Comparison of ENCODE assay signal across 29 cellular contexts in genomic region chr17:19348081-19348650, GRCh38. TPM values are rescaled to one million over a fixed set of nuclear protein-coding genes. Genes with fewer than 3 reads are reported as not detected.
DNase-seq lines count a peak whose midpoint lies in the region; ATAC-seq and TF ChIP-seq lines count a peak whose summit lies in the region.
"Had no signal": no experiment of that assay in that cellular context is flagged by ENCODE, and none has a peak within 500 bp of the region (broad histone marks: within the 10 kb centered on the region; RNA-seq: fewer than 3 reads in every experiment).

No MANE protein-coding gene starts in this region.

- no peak overlapping the region for H3K27ac ChIP-seq in left ventricle myocardium inferior (replicated peaks)
- peak overlapping the region in 39 of 59 donors; percentile 29 to 94 (median 82) for H3K27ac ChIP-seq in dorsolateral prefrontal cortex
- no peak overlapping the region for H3K27ac ChIP-seq in neuronal stem cell (replicated peaks; ENCODE audit: low read length)
- H3K27ac ChIP-seq in stomach = peak overlapping the region in 2 of 5 donors; percentile 79 to 81
- H3K27ac ChIP-seq: cardiac muscle cell, upper lobe of left lung had no signal

- H3K27ac Mint-ChIP-seq in glutamatergic neuron (ENCODE audit: unreplicated experiment) = no peak overlapping the region
- H3K27ac Mint-ChIP-seq: activated CD8-positive, alpha-beta T cell treated with anti-CD3 and anti-CD28 coated beads, Interleukin-2, amount 10 ng/mL, durations not matched to agents 7 days and 5 days; IgD-negative memory B cell; stimulated activated naive CD8-positive, alpha-beta T cell treated with anti-CD3 and anti-CD28 coated beads, Interleukin-15, amount 100 ng/mL, for 72 hours had no signal

- H2BK12ac ChIP-seq in neuronal stem cell (ENCODE audit: low read length) = no peak overlapping the region

- H3K4me1 ChIP-seq in left ventricle myocardium inferior (peaks cover 46% of the 10 kb centered on the region), neuronal stem cell (ENCODE audit: control insufficient read depth in 2 of 2, insufficient read depth in 1 of 2, low read depth in 1 of 2, low read length in 2 of 2) (peaks cover 5 to 11% of the 10 kb centered on the region in 2 donors), stomach (peaks cover 19 to 41% (median 35%) of the 10 kb centered on the region in 4 donors)

- H2BK120ac ChIP-seq in neuronal stem cell (ENCODE audit: low read depth, low read length) = no peak overlapping the region

- no peaks in the 10 kb centered on the region for H3K27me3 ChIP-seq in left ventricle myocardium inferior (ENCODE audit: low read depth)
- no peaks in the 10 kb centered on the region for H3K27me3 ChIP-seq in dorsolateral prefrontal cortex
- no peaks in the 10 kb centered on the region for H3K27me3 ChIP-seq in neuronal stem cell (ENCODE audit: control insufficient read depth in 3 of 3, insufficient read depth in 3 of 3, low read depth in 1 of 3, low read length in 3 of 3)
- no peaks in the 10 kb centered on the region for H3K27me3 ChIP-seq in stomach
- H3K27me3 ChIP-seq: cardiac muscle cell, upper lobe of left lung had no signal

- H3K4me3 Mint-ChIP-seq in glutamatergic neuron (ENCODE audit: unreplicated experiment) = no peak overlapping the region
- H3K4me3 Mint-ChIP-seq: activated CD8-positive, alpha-beta T cell treated with anti-CD3 and anti-CD28 coated beads, Interleukin-2, amount 10 ng/mL, durations not matched to agents 7 days and 5 days; activated naive CD4-positive, alpha-beta T cell treated with anti-CD3 and anti-CD28 coated beads, Interleukin-2, amount 10 ng/mL, durations not matched to agents 7 days and 5 days; IgD-negative memory B cell; stimulated activated naive CD8-positive, alpha-beta T cell treated with anti-CD3 and anti-CD28 coated beads, Interleukin-15, amount 100 ng/mL, for 72 hours had no signal

- no peak overlapping the region for H3K4me2 ChIP-seq in neuronal stem cell (ENCODE audit: insufficient read depth, low read length, poor library complexity, severe bottlenecking)

- H2AK5ac ChIP-seq in neuronal stem cell (ENCODE audit: low read depth, low read length) = peak overlapping the region; percentile 69

- no peak overlapping the region for H3K18ac ChIP-seq in neuronal stem cell (ENCODE audit: low read length)

- no peak for ATAC-seq in GM19463 (IDR thresholded peaks at IDR 0.05; ENCODE audit: unreplicated experiment)
- ATAC-seq: activated CD8-positive, alpha-beta T cell treated with anti-CD3 and anti-CD28 coated beads, Interleukin-2, amount 10 ng/mL, durations not matched to agents 7 days and 5 days; stimulated activated naive CD8-positive, alpha-beta T cell treated with anti-CD3 and anti-CD28 coated beads, Interleukin-15, amount 100 ng/mL, for 72 hours had no signal

- H3K36me3 ChIP-seq in left ventricle myocardium inferior (no peaks in the 10 kb centered on the region), neuronal stem cell (replicated peaks in 1 of 2; ENCODE audit: control insufficient read depth in 2 of 2, insufficient read depth in 2 of 2, low read length in 2 of 2) (peaks cover 0 to 5% of the 10 kb centered on the region in 2 donors), stomach (no peaks in the 10 kb centered on the region)
- H3K36me3 ChIP-seq: cardiac muscle cell, upper lobe of left lung had no signal

- no peak for TF ChIP-seq EP300 in stomach (IDR thresholded peaks at IDR 0.05)

- H3K27me3 Mint-ChIP-seq in glutamatergic neuron (ENCODE audit: unreplicated experiment) = peaks cover 6% of the 10 kb centered on the region
- H3K27me3 Mint-ChIP-seq: stimulated activated naive CD8-positive, alpha-beta T cell treated with anti-CD3 and anti-CD28 coated beads, Interleukin-15, amount 100 ng/mL, for 72 hours had no signal

- no peak overlapping the region for H3K4ac ChIP-seq in neuronal stem cell (ENCODE audit: low read length)

- peak overlapping the region; percentile 24 for H2BK5ac ChIP-seq in neuronal stem cell (ENCODE audit: low read length)

- no peaks in the 10 kb centered on the region for H3K36me3 Mint-ChIP-seq in glutamatergic neuron (ENCODE audit: unreplicated experiment)
- H3K36me3 Mint-ChIP-seq: activated naive CD4-positive, alpha-beta T cell treated with anti-CD3 and anti-CD28 coated beads, Interleukin-2, amount 10 ng/mL, durations not matched to agents 7 days and 5 days; IgD-negative memory B cell had no signal

- DNase-seq in cardiac septum (ENCODE audit: low spot score) (peak; percentile 20), left ventricle myocardium inferior (no peak), dorsolateral prefrontal cortex (peak in 4 of 10 donors; percentile 5 to 20 (median 10)), neuronal stem cell (ENCODE audit: low spot score) (no peak), glutamatergic neuron (no peak), retina (no peak), stomach (no peak)
- DNase-seq: ACHN; activated CD8-positive, alpha-beta T cell treated with anti-CD3 and anti-CD28 coated beads, Interleukin-2, amount 10 ng/mL, durations not matched to agents 7 days and 5 days; activated naive CD4-positive, alpha-beta T cell treated with anti-CD3 and anti-CD28 coated beads, Interleukin-2, amount 10 ng/mL, durations not matched to agents 7 days and 5 days; activated T-cell treated with anti-CD3 and anti-CD28 coated beads, Interleukin-2, amount 50 U/mL, for 48 hours; anterior cingulate cortex; C1 segment of cervical spinal cord; Calu3; foreskin melanocyte; GM23248; hypothalamus; NCI-H2081; NCI-H510A treated with DMSO at 0.1 percent for 48 hours; nucleus accumbens; stimulated activated CD4-positive, alpha-beta T cell treated with anti-CD3 and anti-CD28 coated beads, Interleukin-12 subunit alpha, Interleukin-12 subunit beta, amount 100 ng/mL, for 4 hours; stimulated activated naive CD8-positive, alpha-beta T cell treated with anti-CD3 and anti-CD28 coated beads, Interleukin-15, amount 100 ng/mL, for 72 hours; T-helper 9 cell had no signal

- H3K9me3 Mint-ChIP-seq in glutamatergic neuron (ENCODE audit: unreplicated experiment) = no peaks in the 10 kb centered on the region
- H3K9me3 Mint-ChIP-seq: activated naive CD4-positive, alpha-beta T cell treated with anti-CD3 and anti-CD28 coated beads, Interleukin-2, amount 10 ng/mL, durations not matched to agents 7 days and 5 days; IgD-negative memory B cell; stimulated activated naive CD8-positive, alpha-beta T cell treated with anti-CD3 and anti-CD28 coated beads, Interleukin-15, amount 100 ng/mL, for 72 hours had no signal

- TF ChIP-seq POLR2A in stomach (IDR thresholded peaks at IDR 0.05) = no peak

- H3K14ac ChIP-seq in neuronal stem cell (ENCODE audit: low read length) = no peak overlapping the region

- H4K91ac ChIP-seq in neuronal stem cell (ENCODE audit: low read depth, low read length, poor library complexity) = no peak overlapping the region

- no peak overlapping the region for H2BK15ac ChIP-seq in neuronal stem cell (ENCODE audit: low read length)

- H3K9ac ChIP-seq in neuronal stem cell (ENCODE audit: low read depth, low read length, poor library complexity) = no peak overlapping the region

- no peaks in the 10 kb centered on the region for H3K9me3 ChIP-seq in left ventricle myocardium inferior (replicated peaks)
- peaks cover 0 to 2% of the 10 kb centered on the region in 2 donors for H3K9me3 ChIP-seq in neuronal stem cell (replicated peaks in 1 of 2; ENCODE audit: control insufficient read depth in 2 of 2, insufficient read depth in 1 of 2, low read depth in 1 of 2, low read length in 2 of 2)
- no peaks in the 10 kb centered on the region for H3K9me3 ChIP-seq in stomach
- H3K9me3 ChIP-seq: upper lobe of left lung had no signal

- H3K4me3 ChIP-seq in left ventricle myocardium inferior = no peak overlapping the region
- no peak overlapping the region for H3K4me3 ChIP-seq in dorsolateral prefrontal cortex
- H3K4me3 ChIP-seq in neuronal stem cell (ENCODE audit: low read length in 2 of 2) = no peak overlapping the region
- H3K4me3 ChIP-seq in stomach = no peak overlapping the region
- H3K4me3 ChIP-seq: cardiac muscle cell, GM23248, upper lobe of left lung had no signal

- H3K79me1 ChIP-seq in neuronal stem cell (ENCODE audit: low read depth, low read length) = peaks cover 3% of the 10 kb centered on the region

- H3K4me1 Mint-ChIP-seq in glutamatergic neuron (ENCODE audit: low read depth, unreplicated experiment) = peaks cover 7% of the 10 kb centered on the region
- H3K4me1 Mint-ChIP-seq: activated naive CD4-positive, alpha-beta T cell treated with anti-CD3 and anti-CD28 coated beads, Interleukin-2, amount 10 ng/mL, durations not matched to agents 7 days and 5 days; stimulated activated naive CD8-positive, alpha-beta T cell treated with anti-CD3 and anti-CD28 coated beads, Interleukin-15, amount 100 ng/mL, for 72 hours had no signal

- H4K8ac ChIP-seq in neuronal stem cell (ENCODE audit: low read depth, low read length) = no peak overlapping the region

- TF ChIP-seq CTCF in left ventricle myocardium inferior (IDR thresholded peaks at IDR 0.05; ENCODE audit: borderline replicate concordance) = no peak
- TF ChIP-seq CTCF in dorsolateral prefrontal cortex (IDR thresholded peaks at IDR 0.05 in 54 of 56, conservative IDR thresholded peaks at IDR 0.05 in 2 of 56; ENCODE audit: low read depth in 1 of 56, partially characterized antibody in 56 of 56) = no peak
- TF ChIP-seq CTCF in glutamatergic neuron (IDR thresholded peaks at IDR 0.05; ENCODE audit: partially characterized antibody, unreplicated experiment) = no peak
- TF ChIP-seq CTCF in stomach (IDR thresholded peaks at IDR 0.05) = no peak

- intact Hi-C loops in cardiac septum (cut with DNase I) (no loop called here), left ventricle myocardium inferior (cut with micrococcal nuclease) (no loop called here), dorsolateral prefrontal cortex (cut with DNase I) (no loop called here), stomach (cut with DNase I; ENCODE audit: low total_unique reads) (no loop called here)

- peak overlapping the region; percentile 31 for H3K23ac ChIP-seq in neuronal stem cell (ENCODE audit: low read depth, low read length, poor library complexity)

- H2AFZ ChIP-seq in neuronal stem cell (ENCODE audit: low read length) = no peak overlapping the region
- H2AFZ ChIP-seq: GM23248 had no signal

- WGBS in neuronal stem cell (ENCODE audit: extremely low coverage in 2 of 2, insufficient read length in 2 of 2, insufficient replicate concordance in 1 of 2), 2 donors = no CpG with 5 or more reads among the region's 9 CpGs
- 68 to 83% (median 72%) methylated on average over 8 to 9 of the region's 9 CpGs for WGBS in stomach, 5 donors

RNA-seq across cellular contexts. Expression of gene B9D1, which starts 14.4 kb away (rescaled TPM):
- total RNA-seq in cardiac septum = 9.7 TPM
- 8.8 TPM for total RNA-seq in left ventricle myocardium inferior
- 10 to 100 TPM; 10.3 to 48.5 (median 28.0) TPM for total RNA-seq in dorsolateral prefrontal cortex
- 22.2 TPM for polyA plus RNA-seq in neuronal stem cell (2013, experiment 1 of 2)
- 23.4 TPM for polyA plus RNA-seq in neuronal stem cell (2013, experiment 2 of 2)
- total RNA-seq in glutamatergic neuron (ENCODE audit: unreplicated experiment) = 7.8 TPM
- total RNA-seq in stomach = 10 to 100 TPM in 3 of 5 donors, not detected in 2; 10.9 to 22.8 (median 21.3) TPM
- polyA plus RNA-seq in stomach = 10 to 100 TPM; 10.9 to 18.4 (median 15.1) TPM

RNA-seq across cellular contexts. Expression of gene MAPK7, which starts 30.1 kb away (rescaled TPM):
- total RNA-seq in cardiac septum (17.5 TPM), left ventricle myocardium inferior (11.4 TPM), dorsolateral prefrontal cortex (10 to 100 TPM in 118 of 120 experiments, 1 to 10 TPM in 2; 9.3 to 31.4 (median 15.9) TPM), glutamatergic neuron (ENCODE audit: unreplicated experiment) (70.6 TPM), stomach (100 to 1,000 TPM in 2 of 5 donors, 10 to 100 TPM in 3; 24.0 to 221 (median 40.2) TPM)
- polyA plus RNA-seq in neuronal stem cell (2013, experiment 1 of 2) = 21.1 TPM
- polyA plus RNA-seq in neuronal stem cell (2013, experiment 2 of 2) = 21.3 TPM
- polyA plus RNA-seq in stomach = 10 to 100 TPM; 10.3 to 13.4 (median 11.3) TPM

RNA-seq across cellular contexts. Expression of gene MFAP4, which starts 38.8 kb away (rescaled TPM):
- total RNA-seq in cardiac septum (46.2 TPM), left ventricle myocardium inferior (65.6 TPM), dorsolateral prefrontal cortex (10 to 100 TPM in 12 of 120 experiments, 1 to 10 TPM in 108; 1.0 to 29.2 (median 4.0) TPM), glutamatergic neuron (ENCODE audit: unreplicated experiment) (37.7 TPM), stomach (100 to 1,000 TPM in 2 of 5 donors, 10 to 100 TPM in 3; 29.3 to 125 (median 80.5) TPM)
- polyA plus RNA-seq in neuronal stem cell (2013, experiment 1 of 2) = 0.18 TPM
- 0.07 TPM for polyA plus RNA-seq in neuronal stem cell (2013, experiment 2 of 2)
- polyA plus RNA-seq in stomach = 10 to 100 TPM; 44.0 to 56.4 (median 47.7) TPM
- total RNA-seq: activated CD8-positive, alpha-beta T cell treated with anti-CD3 and anti-CD28 coated beads, Interleukin-2, amount 10 ng/mL, durations not matched to agents 7 days and 5 days; Calu3; epithelial cell of proximal tubule; M059J had no signal
- polyA plus RNA-seq: IgD-negative memory B cell had no signal

Comparison
In these comparisons a context has a peak if more than half of its experiments do, and no peak if none do; other contexts are left out.
1. H3K27ac ChIP-seq: peak in dorsolateral prefrontal cortex (39 of 59); none in left ventricle myocardium inferior (single experiment) and neuronal stem cell (single experiment).